ENCODE assay signal across 8 cellular contexts in the genomic region with DNA sequence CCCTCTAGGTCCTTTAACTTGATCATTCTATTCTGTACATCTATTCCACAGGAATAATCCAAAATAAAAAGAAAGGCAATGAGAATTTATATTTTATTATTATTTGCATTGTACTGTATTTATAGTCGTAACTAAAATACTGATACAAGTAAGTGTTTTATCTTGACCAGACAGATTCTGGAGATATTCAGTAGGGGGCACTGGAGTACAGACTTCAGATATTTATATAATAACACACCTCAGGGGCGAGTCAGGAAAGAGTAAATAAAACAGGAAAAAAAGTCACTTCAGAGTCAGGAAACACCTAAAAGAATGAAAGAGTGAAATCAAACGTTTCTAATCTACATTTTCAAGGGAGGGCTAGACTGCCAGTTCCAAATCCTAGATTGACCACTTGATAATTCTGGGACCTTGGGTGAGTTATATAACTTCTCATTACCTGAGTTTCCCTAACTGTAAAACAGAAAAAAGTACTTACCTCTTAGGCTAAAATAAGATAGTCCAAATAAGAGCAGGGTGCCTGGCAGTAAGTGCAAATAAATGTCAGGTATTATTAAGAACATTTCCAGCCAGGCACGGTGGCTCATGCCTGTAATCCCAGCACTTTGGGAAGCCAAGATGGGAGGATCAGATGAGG. TPM values are rescaled to one million over a fixed set of nuclear protein-coding genes. Genes with fewer than 3 reads are reported as not detected.
DNase-seq lines count a peak whose midpoint lies in the region; ATAC-seq and TF ChIP-seq lines count a peak whose summit lies in the region.

No MANE protein-coding gene starts in this region.

- intact Hi-C loops in CD8-positive, alpha-beta T cell (cut with DNase I, micrococcal nuclease), result loop anchor here (1.0 to 5.0 kb wide), 8 partner anchors 38 to 945 kb away; a partner anchor contains a TSS

- H3K27ac ChIP-seq in CD8-positive, alpha-beta T cell (ENCODE audit: low read depth, low read length), result no peak overlapping the region
- H3K27ac ChIP-seq in neuronal stem cell (replicated peaks; ENCODE audit: low read length), result no peak overlapping the region

- no peak overlapping the region for H3K4me3 Mint-ChIP-seq in CD8-positive, alpha-beta T cell
- no peak overlapping the region for H3K4me3 Mint-ChIP-seq in memory B cell

- H3K4me1 Mint-ChIP-seq in CD8-positive, alpha-beta T cell (ENCODE audit: low read depth), result peaks cover 6% of the 10 kb centered on the region
- peaks cover 6% of the 10 kb centered on the region for H3K4me1 Mint-ChIP-seq in memory B cell

- no peak overlapping the region for H3K4me3 ChIP-seq in CD8-positive, alpha-beta T cell (ENCODE audit: low read depth, low read length)
- H3K4me3 ChIP-seq in HFF-Myc (replicated peaks; ENCODE audit: low read depth, low read length) (no peak overlapping the region), choroid plexus epithelial cell (ENCODE audit: low read depth, low read length) (no peak overlapping the region), neuronal stem cell (ENCODE audit: low read length in 2 of 2) (no peak overlapping the region)

- H4K8ac ChIP-seq in neuronal stem cell (ENCODE audit: low read depth, low read length), result no peak overlapping the region

- H2AFZ ChIP-seq in neuronal stem cell (ENCODE audit: low read length), result no peak overlapping the region

- H2BK120ac ChIP-seq in neuronal stem cell (ENCODE audit: low read depth, low read length), result no peak overlapping the region

- H3K9ac ChIP-seq in neuronal stem cell (ENCODE audit: low read depth, low read length, poor library complexity), result no peak overlapping the region

- H2AK5ac ChIP-seq in neuronal stem cell (ENCODE audit: low read depth, low read length), result no peak overlapping the region

- peaks cover 32% of the 10 kb centered on the region for H3K36me3 ChIP-seq in CD8-positive, alpha-beta T cell (ENCODE audit: insufficient read depth, low read length)
- H3K36me3 ChIP-seq in neuronal stem cell (replicated peaks in 1 of 2; ENCODE audit: control insufficient read depth in 2 of 2, insufficient read depth in 2 of 2, low read length in 2 of 2), result peaks cover 15 to 50% of the 10 kb centered on the region in 2 donors

- peak; percentile 80 for TF ChIP-seq CTCF in CD8-positive, alpha-beta T cell (IDR thresholded peaks at IDR 0.05)
- peak; percentile 29 for TF ChIP-seq CTCF in HFF-Myc (IDR thresholded peaks at IDR 0.05; ENCODE audit: low read depth, low read length, missing control alignments)
- TF ChIP-seq CTCF in choroid plexus epithelial cell (conservative IDR thresholded peaks at IDR 0.05; ENCODE audit: low read depth, low read length), result peak; percentile 53

- H3K9me3 Mint-ChIP-seq in CD8-positive, alpha-beta T cell, result no peaks in the 10 kb centered on the region
- no peaks in the 10 kb centered on the region for H3K9me3 Mint-ChIP-seq in memory B cell

- H3K9me3 ChIP-seq in CD8-positive, alpha-beta T cell (ENCODE audit: low read length), result no peaks in the 10 kb centered on the region
- H3K9me3 ChIP-seq in neuronal stem cell (replicated peaks in 1 of 2; ENCODE audit: control insufficient read depth in 2 of 2, insufficient read depth in 1 of 2, low read depth in 1 of 2, low read length in 2 of 2), result no peaks in the 10 kb centered on the region

- H3K27me3 ChIP-seq in CD8-positive, alpha-beta T cell (ENCODE audit: insufficient read depth, low read length), result no peaks in the 10 kb centered on the region
- no peaks in the 10 kb centered on the region for H3K27me3 ChIP-seq in neuronal stem cell (ENCODE audit: control insufficient read depth in 3 of 3, insufficient read depth in 3 of 3, low read depth in 1 of 3, low read length in 3 of 3)

- WGBS in neuronal stem cell (ENCODE audit: extremely low coverage in 2 of 2, insufficient read length in 2 of 2, insufficient replicate concordance in 1 of 2), 2 donors, result no CpG with 5 or more reads among the region's 4 CpGs

- peak overlapping the region; percentile 67 for H3K27ac Mint-ChIP-seq in CD8-positive, alpha-beta T cell
- peak overlapping the region; percentile 31 for H3K27ac Mint-ChIP-seq in memory B cell

- H3K4ac ChIP-seq in neuronal stem cell (ENCODE audit: low read length), result no peak overlapping the region

- H3K36me3 Mint-ChIP-seq in CD8-positive, alpha-beta T cell, result peaks cover 52% of the 10 kb centered on the region
- peaks cover 36% of the 10 kb centered on the region for H3K36me3 Mint-ChIP-seq in memory B cell

- peak in 1 of 7 experiments; percentile 9 for DNase-seq in CD8-positive, alpha-beta T cell
- DNase-seq in HFF-Myc (ENCODE audit: extremely low read depth, low read depth) (peak; percentile 16), NCI-H774 (lab: John Stamatoyannopoulos, UW) (peak; percentile 76), choroid plexus epithelial cell (ENCODE audit: low read depth) (peak; percentile 74), memory B cell (ENCODE audit: low spot score in 2 of 2) (peak in 1 of 2 donors; percentile 49), nucleus accumbens (lab: John Stamatoyannopoulos, UW) (no peak), neuronal stem cell (ENCODE audit: low spot score) (no peak), UCSD-AML1 (lab: John Stamatoyannopoulos, UW; ENCODE audit: unreplicated experiment) (no peak)

- H4K91ac ChIP-seq in neuronal stem cell (ENCODE audit: low read depth, low read length, poor library complexity), result no peak overlapping the region

- H3K18ac ChIP-seq in neuronal stem cell (ENCODE audit: low read length), result no peak overlapping the region

- H3K23ac ChIP-seq in neuronal stem cell (ENCODE audit: low read depth, low read length, poor library complexity), result no peak overlapping the region

- POLR2A ChIA-PET in CD8-positive, alpha-beta T cell (lab: Charles Lee), result interaction anchor here (1.1 kb wide), 1 partner anchor 970 kb away, joined by 4 read pairs; no protein-coding TSS in a partner anchor

- H2BK12ac ChIP-seq in neuronal stem cell (ENCODE audit: low read length), result no peak overlapping the region

- H3K27me3 Mint-ChIP-seq in CD8-positive, alpha-beta T cell (ENCODE audit: low read depth), result no peaks in the 10 kb centered on the region
- no peaks in the 10 kb centered on the region for H3K27me3 Mint-ChIP-seq in memory B cell

- H3K4me2 ChIP-seq in neuronal stem cell (ENCODE audit: insufficient read depth, low read length, poor library complexity, severe bottlenecking), result no peak overlapping the region

- ATAC-seq in CD8-positive, alpha-beta T cell, result peak; percentile 76
- peak; percentile 69 for ATAC-seq in memory B cell (ENCODE audit: low read depth)

- H2BK5ac ChIP-seq in neuronal stem cell (ENCODE audit: low read length), result no peak overlapping the region

- no peak overlapping the region for H3K14ac ChIP-seq in neuronal stem cell (ENCODE audit: low read length)

- CTCF ChIA-PET in CD8-positive, alpha-beta T cell (lab: Charles Lee), result interaction anchor here (0.9 to 1.6 kb wide), 12 partner anchors 10 to 945 kb away, joined by 3 to 6 read pairs (median 3); a partner anchor contains a TSS

- H3K79me1 ChIP-seq in neuronal stem cell (ENCODE audit: low read depth, low read length), result no peaks in the 10 kb centered on the region

- peaks cover 5% of the 10 kb centered on the region for H3K4me1 ChIP-seq in CD8-positive, alpha-beta T cell (ENCODE audit: insufficient read depth, low read length)
- no peaks in the 10 kb centered on the region for H3K4me1 ChIP-seq in neuronal stem cell (ENCODE audit: control insufficient read depth in 2 of 2, insufficient read depth in 1 of 2, low read depth in 1 of 2, low read length in 2 of 2)

- no peak overlapping the region for H2BK15ac ChIP-seq in neuronal stem cell (ENCODE audit: low read length)

RNA-seq across cellular contexts. Expression of a gene that starts 31.1 kb away (rescaled TPM):
- 10 to 100 TPM; 30.3 to 30.8 TPM for total RNA-seq in CD8-positive, alpha-beta T cell
- 4.5 TPM for polyA plus RNA-seq in neuronal stem cell (2013, experiment 1 of 2)
- 4.8 TPM for polyA plus RNA-seq in neuronal stem cell (2013, experiment 2 of 2)

RNA-seq across cellular contexts. Expression of a gene that starts 56.4 kb away (rescaled TPM):
- 10 to 100 TPM; 11.2 to 12.7 TPM for total RNA-seq in CD8-positive, alpha-beta T cell
- polyA plus RNA-seq in neuronal stem cell (2013, experiment 1 of 2), result 9.2 TPM
- 9.3 TPM for polyA plus RNA-seq in neuronal stem cell (2013, experiment 2 of 2)

Comparison
In these comparisons a context has a peak if more than half of its experiments do, and no peak if none do; other contexts are left out.
1. DNase-seq: peak in HFF-Myc (single experiment), NCI-H774 (single experiment) and choroid plexus epithelial cell (single experiment); none in nucleus accumbens (0 of 56), neuronal stem cell (single experiment) and UCSD-AML1 (single experiment).
2. CTCF ChIP-seq: peak in every context shown above with its lines; median percentile 80 in CD8-positive, alpha-beta T cell; 53 in choroid plexus epithelial cell; 29 in HFF-Myc.